ENCODE assay signal across 8 cellular contexts in genomic region chr6:35048031-35048613, GRCh38.
A peak's percentile ranks its signal among the peaks of the same experiment; 100 is the strongest.
DNase-seq lines count a peak whose midpoint lies in the region; ATAC-seq and TF ChIP-seq lines count a peak whose summit lies in the region.
"Had no signal": no experiment of that assay in that cellular context is flagged by ENCODE, and none has a peak within 500 bp of the region (broad histone marks: within the 10 kb centered on the region; RNA-seq: fewer than 3 reads in every experiment).

No MANE protein-coding gene starts in this region.

- H3K27me3 ChIP-seq in adipocyte (replicated peaks; ENCODE audit: control insufficient read depth, insufficient read depth, low read length) (no peaks in the 10 kb centered on the region), stomach (no peaks in the 10 kb centered on the region), BE2C (no peaks in the 10 kb centered on the region)

- in situ Hi-C loops in KBM-7 (cut with MboI; ENCODE audit: low pct_unique_long_range_greater_than_20kb, low sequenced_read_pairs), result no loop called here

- no peak overlapping the region for H3K4me3 Mint-ChIP-seq in activated CD8-positive, alpha-beta memory T cell treated with anti-CD3 and anti-CD28 coated beads, Interleukin-2, amount 10 ng/mL, durations not matched to agents 7 days and 5 days

- peak overlapping the region; percentile 34 to 86 (median 73) for H3K27ac ChIP-seq in stomach

- intact Hi-C loops in left colon (cut with DNase I, micrococcal nuclease), result no loop called here
- intact Hi-C loops in stomach (cut with DNase I; ENCODE audit: low total_unique reads), result no loop called here

- no peak for TF ChIP-seq POLR2A in stomach (IDR thresholded peaks at IDR 0.05)

- no peak overlapping the region for H3K27ac Mint-ChIP-seq in activated CD8-positive, alpha-beta memory T cell treated with anti-CD3 and anti-CD28 coated beads, Interleukin-2, amount 10 ng/mL, durations not matched to agents 7 days and 5 days

- H3K27me3 Mint-ChIP-seq in activated CD8-positive, alpha-beta memory T cell treated with anti-CD3 and anti-CD28 coated beads, Interleukin-2, amount 10 ng/mL, durations not matched to agents 7 days and 5 days, result no peaks in the 10 kb centered on the region

- peaks cover 83% of the 10 kb centered on the region for H3K4me1 ChIP-seq in adipocyte (ENCODE audit: control insufficient read depth, insufficient read depth, low read length)
- peaks cover 61 to 100% (median 90%) of the 10 kb centered on the region in 4 donors for H3K4me1 ChIP-seq in stomach
- no peaks in the 10 kb centered on the region; the same call in 1 of the 2 replicates for H3K4me1 ChIP-seq in BE2C

- TF ChIP-seq CTCF in stomach (IDR thresholded peaks at IDR 0.05), result no peak
- no peak for TF ChIP-seq CTCF in BE2C (IDR thresholded peaks at IDR 0.05; ENCODE audit: low read depth, low read length)

- ATAC-seq in left colon, result no peak
- no peak for ATAC-seq in activated CD8-positive, alpha-beta memory T cell treated with anti-CD3 and anti-CD28 coated beads, Interleukin-2, amount 10 ng/mL, durations not matched to agents 7 days and 5 days
- ATAC-seq: Panc1 had no signal

- H3K4me1 Mint-ChIP-seq in activated CD8-positive, alpha-beta memory T cell treated with anti-CD3 and anti-CD28 coated beads, Interleukin-2, amount 10 ng/mL, durations not matched to agents 7 days and 5 days, result peaks cover 10% of the 10 kb centered on the region

- no peaks in the 10 kb centered on the region for H3K9me3 Mint-ChIP-seq in activated CD8-positive, alpha-beta memory T cell treated with anti-CD3 and anti-CD28 coated beads, Interleukin-2, amount 10 ng/mL, durations not matched to agents 7 days and 5 days (ENCODE audit: low read depth)

- no peak for TF ChIP-seq EP300 in stomach (IDR thresholded peaks at IDR 0.05)

- peak overlapping the region; percentile 58 for H3K4me3 ChIP-seq in adipocyte (ENCODE audit: low read length)
- peak overlapping the region in 1 of 4 donors; percentile 4 for H3K4me3 ChIP-seq in stomach
- no peak overlapping the region for H3K4me3 ChIP-seq in BE2C (ENCODE audit: low read depth, low read length)

- H3K36me3 Mint-ChIP-seq in activated CD8-positive, alpha-beta memory T cell treated with anti-CD3 and anti-CD28 coated beads, Interleukin-2, amount 10 ng/mL, durations not matched to agents 7 days and 5 days, result no peaks in the 10 kb centered on the region

- 70 to 80% (median 77%) methylated on average over 12 of the region's 12 CpGs for WGBS in stomach, 5 donors

- H3K36me3 ChIP-seq in adipocyte (ENCODE audit: control insufficient read depth, insufficient read depth, low read length, severe bottlenecking) (no peaks in the 10 kb centered on the region), stomach (peaks cover 0 to 12% (median 7%) of the 10 kb centered on the region in 4 donors), BE2C (no peaks in the 10 kb centered on the region)

- DNase-seq in KBM-7, result peak; percentile 37
- DNase-seq in adipocyte (ENCODE audit: low read depth), result no peak
- peak; percentile 19 to 33 for DNase-seq in left colon
- no peak for DNase-seq in stomach
- DNase-seq in activated CD8-positive, alpha-beta memory T cell treated with anti-CD3 and anti-CD28 coated beads, Interleukin-2, amount 10 ng/mL, durations not matched to agents 7 days and 5 days, result no peak
- no peak for DNase-seq in BE2C
- no peak for DNase-seq in SKM-1 treated with dmso at 0.1 percent for 144 hours (lab: John Stamatoyannopoulos, UW; ENCODE audit: unreplicated experiment)

- peak overlapping the region; percentile 74 for H3K9ac ChIP-seq in adipocyte (ENCODE audit: low read length)

- H3K9me3 ChIP-seq in adipocyte (ENCODE audit: control insufficient read depth, low read length), result no peaks in the 10 kb centered on the region
- H3K9me3 ChIP-seq in stomach, result no peaks in the 10 kb centered on the region
- H3K9me3 ChIP-seq in BE2C, result no peaks in the 10 kb centered on the region

- CTCF ChIA-PET in activated CD8-positive, alpha-beta memory T cell treated with anti-CD3 and anti-CD28 coated beads, Interleukin-2, amount 10 ng/mL, durations not matched to agents 7 days and 5 days (lab: Charles Lee), result interaction anchor here (0.5 kb wide), 1 partner anchor 553 kb away, joined by 3 read pairs; no protein-coding TSS in a partner anchor

Comparison
In these comparisons a context has a peak if more than half of its experiments do, and no peak if none do; other contexts are left out.
1. DNase-seq: peak in KBM-7 (single experiment) and left colon (2 of 2); none in adipocyte (single experiment), stomach (single experiment), activated CD8-positive, alpha-beta memory T cell treated with anti-CD3 and anti-CD28 coated beads, Interleukin-2, amount 10 ng/mL, durations not matched to agents 7 days and 5 days (single experiment), BE2C (single experiment) and SKM-1 treated with dmso at 0.1 percent for 144 hours (single experiment).